10 cellular contexts compared by ENCODE assay signal in genomic region chr5:15598294-15598902, GRCh38.
DNase-seq lines count a peak whose midpoint lies in the region; ATAC-seq, FAIRE-seq and TF ChIP-seq lines count a peak whose summit lies in the region.
"Had no signal": no experiment of that assay in that cellular context is flagged by ENCODE, and none has a peak within 500 bp of the region (broad histone marks: within the 10 kb centered on the region; RNA-seq: fewer than 3 reads in every experiment).

No MANE protein-coding gene starts in this region.

- no peak overlapping the region for H3K4me2 ChIP-seq in H1 (ENCODE audit: insufficient read depth in 1 of 2, low read depth in 2 of 2, low read length in 2 of 2)

- peaks cover 4% of the 10 kb centered on the region; the same call in 1 of the 2 replicates for H3K79me1 ChIP-seq in H1 (ENCODE audit: low read depth, low read length)

- no peak overlapping the region for H3K27ac Mint-ChIP-seq in activated naive CD4-positive, alpha-beta T cell treated with anti-CD3 and anti-CD28 coated beads for 36 hours

- H2BK20ac ChIP-seq in H1 (ENCODE audit: low read length) = 0 out of 2 replicates have a peak overlapping the region, but pooled peaks have one; percentile 37

- H3K9me3 ChIP-seq in H1 (ENCODE audit: insufficient read depth in 2 of 2, low read depth in 1 of 2, low read length in 1 of 2) (no peaks in the 10 kb centered on the region), thoracic aorta (no peaks in the 10 kb centered on the region)

- no peak for TF ChIP-seq EP300 in H1 (IDR thresholded peaks at IDR 0.05; ENCODE audit: borderline replicate concordance in 1 of 2, low read depth in 2 of 2, low read length in 2 of 2)

- no peak overlapping the region for H2BK5ac ChIP-seq in H1 (ENCODE audit: low read depth, low read length)

- 0 out of 2 replicates have a peak, but pooled peaks cover 2% of the 10 kb centered on the region for H3K23me2 ChIP-seq in H1 (ENCODE audit: low read depth, low read length)

- no peak overlapping the region for H2AK5ac ChIP-seq in H1 (ENCODE audit: low read depth, low read length)

- no peaks in the 10 kb centered on the region for H3K4me1 Mint-ChIP-seq in activated naive CD4-positive, alpha-beta T cell treated with anti-CD3 and anti-CD28 coated beads for 36 hours (ENCODE audit: low read depth)

- DNase-seq in activated naive CD4-positive, alpha-beta T cell treated with anti-CD3 and anti-CD28 coated beads for 36 hours = peak; percentile 23
- DNase-seq in activated naive CD4-positive, alpha-beta T cell (lab: John Stamatoyannopoulos, UW) = no peak
- DNase-seq in NCI-H460 (ENCODE audit: extremely low read depth, low read depth) = peak; percentile 18
- DNase-seq in H1 (ENCODE audit: low read depth in 1 of 2, low spot score in 2 of 2) = peak in 1 of 2 experiments; percentile 75
- no peak for DNase-seq in thoracic aorta (ENCODE audit: low spot score)
- DNase-seq in KG1 (lab: John Stamatoyannopoulos, UW) = no peak
- no peak for DNase-seq in activated gamma-delta T cell treated with Interleukin-2 at 50 U/mL for 16 hours
- DNase-seq in retina = no peak
- DNase-seq: T1000 had no signal

- no peak overlapping the region for H4K5ac ChIP-seq in H1 (ENCODE audit: insufficient read length, low read depth, low read length)

- H3K4me1 ChIP-seq in H1 (replicated peaks in 1 of 4; ENCODE audit: control insufficient read depth in 3 of 4, insufficient read depth in 4 of 4, low read length in 3 of 4) = peaks cover 1 to 13% (median 10%) of the 10 kb centered on the region in 4 experiments; a peak in 4 of 7 replicates
- H3K4me1 ChIP-seq in thoracic aorta (ENCODE audit: control insufficient read depth in 1 of 2, low read depth in 2 of 2) = peaks cover 3 to 9% of the 10 kb centered on the region in 2 donors

- H3K4me3 ChIP-seq in H1 (ENCODE audit: extremely low read depth in 1 of 4, insufficient read depth in 2 of 4, low read depth in 3 of 4, low read length in 4 of 4) (no peak overlapping the region), thoracic aorta (no peak overlapping the region)

- intact Hi-C loops in activated naive CD4-positive, alpha-beta T cell treated with anti-CD3 and anti-CD28 coated beads for 36 hours (cut with micrococcal nuclease) = no loop called here

- H3K27me3 Mint-ChIP-seq in activated naive CD4-positive, alpha-beta T cell treated with anti-CD3 and anti-CD28 coated beads for 36 hours (ENCODE audit: low read depth) = no peaks in the 10 kb centered on the region

- no peak overlapping the region for H3K18ac ChIP-seq in H1 (ENCODE audit: extremely low read depth, low read length)

- no peak overlapping the region for H3K23ac ChIP-seq in H1 (ENCODE audit: insufficient read length)

- no peak overlapping the region for H3K9ac ChIP-seq in H1 (replicated peaks in 1 of 4; ENCODE audit: extremely low read depth in 1 of 4, low read depth in 3 of 4, low read length in 3 of 4)

- no peak overlapping the region for H2BK12ac ChIP-seq in H1 (ENCODE audit: low read depth, low read length)

- H3K27me3 ChIP-seq in H1 (replicated peaks in 1 of 4; ENCODE audit: control insufficient read depth in 3 of 4, extremely low read depth in 1 of 4, insufficient read depth in 3 of 4, low read length in 3 of 4) (no peaks in the 10 kb centered on the region), thoracic aorta (replicated peaks; ENCODE audit: insufficient read depth) (no peaks in the 10 kb centered on the region)

- H3K36me3 ChIP-seq in H1 (ENCODE audit: control insufficient read depth in 2 of 4, insufficient read depth in 4 of 4, low read length in 3 of 4) (no peaks in the 10 kb centered on the region), thoracic aorta (no peaks in the 10 kb centered on the region)

- FAIRE-seq in H1 (lab: Jason Lieb, UNC) = peak; percentile 13
- FAIRE-seq: islet of Langerhans had no signal

- H3K36me3 Mint-ChIP-seq in activated naive CD4-positive, alpha-beta T cell treated with anti-CD3 and anti-CD28 coated beads for 36 hours (ENCODE audit: low read depth) = no peaks in the 10 kb centered on the region

- no peak overlapping the region for H4K91ac ChIP-seq in H1 (replicated peaks; ENCODE audit: insufficient read length, low read length)

- POLR2A ChIA-PET in H1 (lab: Charles Lee; ENCODE audit: partially characterized antibody) = no interaction called here

- TF ChIP-seq POLR2A in H1 (IDR thresholded peaks at IDR 0.05; ENCODE audit: control extremely low read depth in 1 of 2, low read depth in 2 of 2, low read length in 2 of 2) = no peak

- H3K27ac ChIP-seq in H1 (ENCODE audit: low read depth, low read length) (no peak overlapping the region), thoracic aorta (no peak overlapping the region)

- CTCF ChIA-PET in activated naive CD4-positive, alpha-beta T cell treated with anti-CD3 and anti-CD28 coated beads for 36 hours (lab: Charles Lee) = interaction anchor here (1.4 kb wide), 1 partner anchor 12 kb away, joined by 6 read pairs; no protein-coding TSS in a partner anchor
- CTCF ChIA-PET in H1 (lab: Charles Lee; ENCODE audit: partially characterized antibody) = interaction anchor here (0.6 to 3.7 kb wide), 50 partner anchors 9 to 1030 kb away, joined by 3 to 39 read pairs (median 4); no protein-coding TSS in a partner anchor

- H3K14ac ChIP-seq in H1 (ENCODE audit: insufficient read length) = no peak overlapping the region

- peaks cover 2% of the 10 kb centered on the region for H3K9me3 Mint-ChIP-seq in activated naive CD4-positive, alpha-beta T cell treated with anti-CD3 and anti-CD28 coated beads for 36 hours

- H2AFZ ChIP-seq in H1 (ENCODE audit: low read length) = no peak overlapping the region

- H4K20me1 ChIP-seq in H1 (replicated peaks in 1 of 2; ENCODE audit: control insufficient read depth in 1 of 2, insufficient read depth in 2 of 2, low read length in 2 of 2) = peaks cover 0 to 2% of the 10 kb centered on the region in 2 experiments

- H2BK15ac ChIP-seq in H1 (ENCODE audit: low read length) = no peak overlapping the region

- H4K8ac ChIP-seq in H1 (ENCODE audit: extremely low read depth, insufficient read depth, low read length) = no peak overlapping the region

- peak; percentile 51 to 61 for TF ChIP-seq RAD21 in H1 (IDR thresholded peaks at IDR 0.05 in 1 of 2, conservative IDR thresholded peaks at IDR 0.05 in 1 of 2; ENCODE audit: low read depth in 2 of 2, low read length in 2 of 2)

- no peak overlapping the region for H3K4ac ChIP-seq in H1 (replicated peaks; ENCODE audit: insufficient read length, low read depth, low read length)

- no peak overlapping the region for H3K56ac ChIP-seq in H1 (replicated peaks; ENCODE audit: insufficient read length, low read depth, low read length)

- H3K4me3 Mint-ChIP-seq in activated naive CD4-positive, alpha-beta T cell treated with anti-CD3 and anti-CD28 coated beads for 36 hours = no peak overlapping the region

- WGBS in H1 (ENCODE audit: extremely low coverage in 1 of 2, insufficient coverage in 1 of 2, insufficient read length in 1 of 2, insufficient replicate concordance in 2 of 2, low coverage in 1 of 2, low lambda C conversion rate in 2 of 2, missing lambda C conversion rate in 1 of 2), 2 experiments = 46% methylated on average over 2 of the region's 3 CpGs; no CpG with 5 or more reads in 1 of the 2 experiments

- peaks cover 0 to 13% of the 10 kb centered on the region in 2 experiments; a peak in 2 of 4 replicates for H3K79me2 ChIP-seq in H1 (ENCODE audit: control insufficient read depth in 1 of 2, insufficient read depth in 2 of 2, low read length in 2 of 2)

- ATAC-seq in thoracic aorta (ENCODE audit: insufficient number of reproducible peaks, low FRiP score, low read depth) = no peak

- H2BK120ac ChIP-seq in H1 (replicated peaks; ENCODE audit: low read depth, low read length) = no peak overlapping the region

- TF ChIP-seq CTCF in H1 (IDR thresholded peaks at IDR 0.05; ENCODE audit: control extremely low read depth in 1 of 3, insufficient read depth in 1 of 3, low read depth in 1 of 3, low read length in 3 of 3) (peak; percentile 18 to 73 (median 52); a peak in 3 of 4 replicates), thoracic aorta (IDR thresholded peaks at IDR 0.05) (peak; percentile 49)

TF ChIP-seq in H1, 55 proteins besides CTCF, POLR2A, EP300 and RAD21:
- TF ChIP-seq FOSL1 (IDR thresholded peaks at IDR 0.05; ENCODE audit: insufficient read depth, low read depth, low read length) (no peak), SIN3A (conservative IDR thresholded peaks at IDR 0.05 in 1 of 2, IDR thresholded peaks at IDR 0.05 in 1 of 2; ENCODE audit: low read depth in 1 of 2, low read length in 2 of 2) (no peak), SP4 (IDR thresholded peaks at IDR 0.05; ENCODE audit: low read length) (no peak), CEBPB (IDR thresholded peaks at IDR 0.05; ENCODE audit: low read depth, low read length) (no peak), CBX8 (IDR thresholded peaks at IDR 0.05; ENCODE audit: borderline replicate concordance, low read depth, low read length) (no peak), KDM5A (IDR thresholded peaks at IDR 0.05; ENCODE audit: low read length) (no peak), SRF (IDR thresholded peaks at IDR 0.05; ENCODE audit: low read depth, low read length) (no peak), SP2 (IDR thresholded peaks at IDR 0.05; ENCODE audit: low read length) (no peak), SIX5 (IDR thresholded peaks at IDR 0.05; ENCODE audit: low read depth, low read length) (no peak), CBX5 (IDR thresholded peaks at IDR 0.05; ENCODE audit: low read depth, low read length) (no peak), GTF2F1 (IDR thresholded peaks at IDR 0.05; ENCODE audit: borderline replicate concordance, low read depth, low read length) (no peak)

Comparison
In these comparisons a context has a peak if more than half of its experiments do, and no peak if none do; other contexts are left out.
1. DNase-seq: peak in activated naive CD4-positive, alpha-beta T cell treated with anti-CD3 and anti-CD28 coated beads for 36 hours (single experiment) and NCI-H460 (single experiment); none in activated naive CD4-positive, alpha-beta T cell (0 of 4), thoracic aorta (single experiment), KG1 (single experiment), activated gamma-delta T cell treated with Interleukin-2 at 50 U/mL for 16 hours (single experiment) and retina (single experiment).